In the genomic region with DNA sequence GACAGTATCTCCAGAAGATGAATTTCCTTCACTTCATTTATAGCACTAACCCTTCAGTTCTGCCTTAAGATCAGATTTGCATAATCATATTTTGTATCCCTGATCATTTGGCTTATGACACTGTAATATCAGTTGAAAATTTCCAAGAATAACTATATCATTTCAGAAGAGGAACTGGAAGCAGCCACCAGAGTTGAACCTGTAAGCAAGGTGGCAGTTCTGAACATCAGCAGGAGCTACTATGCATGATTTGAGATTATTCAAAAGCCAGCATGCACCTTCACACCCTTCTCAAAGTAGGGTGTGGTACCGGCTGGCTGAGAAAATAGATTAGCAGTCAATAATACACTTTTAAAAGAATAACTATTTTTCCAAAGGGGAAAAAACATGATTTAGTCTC, we compare ENCODE assay signal across 23 cellular contexts.
"Had no signal": no experiment of that assay in that cellular context is flagged by ENCODE, and none has a peak within 500 bp of the region (broad histone marks: within the 10 kb centered on the region; RNA-seq: fewer than 3 reads in every experiment).

No MANE protein-coding gene starts in this region.

- H3K36me3 Mint-ChIP-seq: mesothelial cell of epicardium, naive B cell had no signal

- ATAC-seq: gastrocnemius medialis, heart right ventricle, left cardiac atrium, left lung, left ventricle myocardium superior, lower lobe of right lung, mucosa of descending colon had no signal

- H3K4me1 ChIP-seq: esophagus squamous epithelium, left lung, lower lobe of right lung had no signal

- DNase-seq: dermis blood vessel endothelial cell; dorsolateral prefrontal cortex; effector CD4-positive, alpha-beta T cell; effector memory CD4-positive, alpha-beta T cell; esophagus squamous epithelium; foreskin fibroblast; foreskin melanocyte; gastrocnemius medialis; glutamatergic neuron; heart right ventricle; hippocampal formation; left cardiac atrium; left lung; left ventricle myocardium superior; lower lobe of right lung; mesenchymal stem cell; mucosa of descending colon; naive B cell had no signal

- H3K4me3 Mint-ChIP-seq: mesothelial cell of epicardium, naive B cell had no signal

- H3K9me3 ChIP-seq: esophagus squamous epithelium, gastrocnemius medialis, heart right ventricle, left lung, lower lobe of right lung, mucosa of descending colon had no signal

- FAIRE-seq: endothelial cell of umbilical vein, islet of Langerhans, keratinocyte had no signal

- H3K27ac Mint-ChIP-seq: mesothelial cell of epicardium had no signal

- H3K9me3 Mint-ChIP-seq: mesothelial cell of epicardium had no signal

- H3K4me3 ChIP-seq: coronary artery, dorsolateral prefrontal cortex, esophagus squamous epithelium, gastrocnemius medialis, heart right ventricle, left lung, lower lobe of right lung, mucosa of descending colon had no signal

- H3K4me1 Mint-ChIP-seq: naive B cell had no signal

- H3K36me3 ChIP-seq: esophagus squamous epithelium, gastrocnemius medialis, heart right ventricle, left lung, lower lobe of right lung had no signal

- H3K27ac ChIP-seq: coronary artery, dorsolateral prefrontal cortex, esophagus squamous epithelium, gastrocnemius medialis, heart right ventricle, left lung, lower lobe of right lung had no signal

- H3K27me3 ChIP-seq: dorsolateral prefrontal cortex, esophagus squamous epithelium, gastrocnemius medialis, heart right ventricle, left lung had no signal
